Comparison of ENCODE assay signal across 17 cellular contexts in genomic region chr17:75481194-75482059, GRCh38. TPM values are rescaled to one million over a fixed set of nuclear protein-coding genes. Genes with fewer than 3 reads are reported as not detected.
DNase-seq lines count a peak whose midpoint lies in the region; ATAC-seq, FAIRE-seq and TF ChIP-seq lines count a peak whose summit lies in the region.
"Had no signal": no experiment of that assay in that cellular context is flagged by ENCODE, and none has a peak within 500 bp of the region (broad histone marks: within the 10 kb centered on the region; RNA-seq: fewer than 3 reads in every experiment).

No MANE protein-coding gene starts in this region.

- no peaks in the 10 kb centered on the region for H3K9me2 ChIP-seq in hepatocyte (replicated peaks; ENCODE audit: insufficient read depth)

- DNase-seq in D721Med (ENCODE audit: insufficient read length, low spot score) (peak; percentile 96), NT2/D1 (ENCODE audit: low read depth, low spot score) (no peak), hepatocyte (ENCODE audit: low spot score) (no peak), sciatic nerve (ENCODE audit: low spot score) (no peak), germinal center (ENCODE audit: low spot score) (no peak), GM19238 (ENCODE audit: insufficient read length, low spot score) (no peak), NCI-H446 (lab: John Stamatoyannopoulos, UW) (no peak)
- DNase-seq: activated CD4-positive, alpha-beta memory T cell treated with anti-CD3 and anti-CD28 coated beads for 36 hours; aorta; colonic mucosa; DMS153; NCI-H1436; stimulated activated CD4-positive, alpha-beta T cell treated with anti-CD3 and anti-CD28 coated beads, Interleukin-15, amount 100 ng/mL, for 24 hours had no signal

- WGBS in hepatocyte (ENCODE audit: low lambda C conversion rate, missing lambda C conversion rate) = 50% methylated on average over 13 of the region's 13 CpGs

- ATAC-seq in sciatic nerve = peak; percentile 12
- no peak for ATAC-seq in HG03460 (IDR thresholded peaks at IDR 0.05; ENCODE audit: unreplicated experiment)

- peaks cover 19% of the 10 kb centered on the region for H4K20me1 ChIP-seq in hepatocyte (ENCODE audit: insufficient read depth, poor library complexity, severe bottlenecking)

- H3K36me3 ChIP-seq in NT2/D1 (ENCODE audit: insufficient read depth, insufficient read length, low read length) = peaks cover 29% of the 10 kb centered on the region
- H3K36me3 ChIP-seq in hepatocyte (replicated peaks; ENCODE audit: insufficient read depth, low read depth) = no peaks in the 10 kb centered on the region
- H3K36me3 ChIP-seq: colonic mucosa had no signal

- TF ChIP-seq CTCF in D721Med (IDR thresholded peaks at IDR 0.05; ENCODE audit: insufficient read depth, missing control alignments) = peak; percentile 10
- TF ChIP-seq CTCF in hepatocyte (IDR thresholded peaks at IDR 0.05; ENCODE audit: poor library complexity) = no peak

- H2AFZ ChIP-seq in hepatocyte = no peak overlapping the region

- peak overlapping the region; percentile 25 for H3K4me2 ChIP-seq in hepatocyte

- H3K27ac ChIP-seq in hepatocyte = peak overlapping the region; percentile 37
- H3K27ac ChIP-seq: colonic mucosa, SK-N-MC had no signal

- H3K4me3 ChIP-seq in NT2/D1 (ENCODE audit: insufficient read length, low read depth) = no peak overlapping the region
- no peak overlapping the region for H3K4me3 ChIP-seq in hepatocyte
- H3K4me3 ChIP-seq: colonic mucosa, SK-N-MC had no signal

- H3K4me1 ChIP-seq in NT2/D1 (ENCODE audit: insufficient read depth, insufficient read length) (peaks cover 28% of the 10 kb centered on the region), hepatocyte (ENCODE audit: insufficient read depth) (peaks cover 28% of the 10 kb centered on the region)

- H3K79me2 ChIP-seq in hepatocyte = peaks cover 38% of the 10 kb centered on the region

- FAIRE-seq in D721Med (lab: Jason Lieb, UNC) = no peak
- FAIRE-seq: GM19239, islet of Langerhans had no signal

- peak overlapping the region; percentile 9 for H3K9ac ChIP-seq in NT2/D1 (ENCODE audit: insufficient read length, low read depth)

- intact Hi-C loops in sciatic nerve (cut with DNase I) = no loop called here

- H3K27me3 ChIP-seq in NT2/D1 (ENCODE audit: insufficient read depth, insufficient read length) (no peaks in the 10 kb centered on the region), hepatocyte (no peaks in the 10 kb centered on the region)
- H3K27me3 ChIP-seq: colonic mucosa had no signal

- H3K9me3 ChIP-seq in NT2/D1 (ENCODE audit: insufficient read depth, low read length) = no peaks in the 10 kb centered on the region
- H3K9me3 ChIP-seq in hepatocyte (ENCODE audit: low read depth) = no peaks in the 10 kb centered on the region
- H3K9me3 ChIP-seq: colonic mucosa had no signal

RNA-seq across cellular contexts. Expression of gene TMEM94, which starts 25.0 kb away (rescaled TPM):
- total RNA-seq in hepatocyte (18.7 and 53.5 TPM in 2 replicates), sciatic nerve (86.8 TPM)
- polyA plus RNA-seq in hepatocyte = 43.5 and 50.7 TPM in 2 replicates

RNA-seq across cellular contexts. Expression of gene CASKIN2, which starts 33.9 kb away (rescaled TPM):
- total RNA-seq in hepatocyte = 5.3 and 9.8 TPM in 2 replicates
- polyA plus RNA-seq in hepatocyte = 14.5 and 16.2 TPM in 2 replicates
- 127 TPM for total RNA-seq in sciatic nerve

RNA-seq across cellular contexts. Expression of gene TSEN54, which starts 34.9 kb away (rescaled TPM):
- total RNA-seq in hepatocyte (30.4 and 42.5 TPM in 2 replicates), sciatic nerve (26.1 TPM)
- polyA plus RNA-seq in hepatocyte = 46.3 and 52.3 TPM in 2 replicates

RNA-seq across cellular contexts. Expression of gene LLGL2, which starts 44.1 kb away (rescaled TPM):
- total RNA-seq in hepatocyte (60.9 and 81.8 TPM in 2 replicates), sciatic nerve (11.0 TPM)
- polyA plus RNA-seq in hepatocyte = 154 and 194 TPM in 2 replicates

Comparison
In these comparisons a context has a peak if more than half of its experiments do, and no peak if none do; other contexts are left out.
1. RNA of gene CASKIN2, which starts 33.9 kb away (total RNA-seq): 127 TPM in sciatic nerve (single experiment); 5.3 to 9.8 TPM in hepatocyte; every median in the first group is over 10 times any median in the second.